In the genomic region with DNA sequence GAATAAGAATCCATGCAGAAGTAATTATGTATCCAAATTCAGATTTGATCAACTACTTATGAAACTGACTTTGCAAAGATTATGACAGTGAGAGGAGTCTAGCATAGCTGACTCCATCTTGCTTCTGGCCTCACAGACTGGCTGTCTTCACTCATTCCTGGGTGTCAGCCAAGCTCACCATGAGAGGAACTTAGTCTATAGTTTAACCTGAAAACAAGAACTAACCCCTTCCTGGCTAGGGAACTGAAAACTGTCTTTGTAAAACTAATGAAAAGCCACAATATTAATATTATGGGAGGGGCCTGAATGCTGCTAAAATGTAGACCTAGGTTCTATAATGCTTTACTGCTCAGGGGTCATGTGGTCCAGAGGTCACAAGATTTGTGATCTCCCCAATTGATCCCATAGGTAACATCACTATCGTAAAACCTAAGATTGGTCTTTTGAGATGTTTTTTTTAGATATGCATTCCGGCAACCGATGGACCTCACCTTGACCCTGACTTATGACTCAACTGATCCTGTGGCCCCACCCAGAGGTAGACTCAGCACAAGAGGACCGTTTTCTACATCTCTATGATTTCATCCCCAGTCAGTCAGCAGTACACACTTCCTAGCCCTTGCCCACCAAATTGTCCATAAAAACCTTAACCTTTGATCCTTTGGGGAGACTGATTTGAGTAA, we compare ENCODE assay signal across 11 cellular contexts. TPM values are rescaled to one million over a fixed set of nuclear protein-coding genes. Genes with fewer than 3 reads are reported as not detected.
DNase-seq lines count a peak whose midpoint lies in the region; ATAC-seq and TF ChIP-seq lines count a peak whose summit lies in the region.
"Had no signal": no experiment of that assay in that cellular context is flagged by ENCODE, and none has a peak within 500 bp of the region (broad histone marks: within the 10 kb centered on the region; RNA-seq: fewer than 3 reads in every experiment).

No MANE protein-coding gene starts in this region.

- peak overlapping the region in 4 of 5 donors; percentile 70 to 77 (median 75) for H3K27ac ChIP-seq in adrenal gland
- H3K27ac ChIP-seq: skin epidermis had no signal

- WGBS in adrenal gland, 4 donors: 29 to 52% (median 41%) methylated on average over 4 of the region's 4 CpGs

- peak; percentile 81 for ATAC-seq in GM19351 (IDR thresholded peaks at IDR 0.05; ENCODE audit: unreplicated experiment)
- ATAC-seq in HG03045 (IDR thresholded peaks at IDR 0.05; ENCODE audit: unreplicated experiment): peak; percentile 66

- no peaks in the 10 kb centered on the region for H3K9me3 ChIP-seq in adrenal gland (replicated peaks in 1 of 3)
- H3K9me3 ChIP-seq: BE2C had no signal

- no peak overlapping the region for H3K4me3 ChIP-seq in adrenal gland
- H3K4me3 ChIP-seq: skin epidermis had no signal

- H3K4me1 ChIP-seq in adrenal gland (replicated peaks in 1 of 2): peaks cover 17 to 20% of the 10 kb centered on the region in 2 donors

- no peaks in the 10 kb centered on the region for H3K36me3 ChIP-seq in adrenal gland (replicated peaks in 1 of 2)
- H3K36me3 ChIP-seq: BE2C had no signal

- no peak for TF ChIP-seq POLR2A in adrenal gland (IDR thresholded peaks at IDR 0.05)

- intact Hi-C loops in adrenal gland (cut with DNase I): no loop called here

- peak; percentile 66 for DNase-seq in A172 (ENCODE audit: low spot score)
- DNase-seq in adrenal gland: peak in 5 of 7 donors; percentile 29 to 46 (median 40)
- no peak for DNase-seq in NCI-H345 (lab: John Stamatoyannopoulos, UW)
- DNase-seq in NCI-H2171 treated with DMSO at 0.1 percent for 48 hours (lab: John Stamatoyannopoulos, UW): no peak
- no peak for DNase-seq in activated gamma-delta T cell (lab: John Stamatoyannopoulos, UW)
- no peak for DNase-seq in DMS53 (lab: John Stamatoyannopoulos, UW)
- DNase-seq: BE2C, SW 1271 had no signal

- no peak for TF ChIP-seq CTCF in adrenal gland (IDR thresholded peaks at IDR 0.05)

- no peaks in the 10 kb centered on the region for H3K27me3 ChIP-seq in adrenal gland
- H3K27me3 ChIP-seq: BE2C had no signal

RNA-seq across cellular contexts. Expression of a gene that starts 55.2 kb away (rescaled TPM):
- total RNA-seq in A172 (2014; rRNA removed; shearing (Covaris generic)): 44.8 and 60.1 TPM in 2 replicates
- total RNA-seq in adrenal gland: 100 to 1,000 TPM in 7 of 8 donors, 10 to 100 TPM in 1; 97.8 to 187 (median 161) TPM
- polyA plus RNA-seq in adrenal gland: 100 to 1,000 TPM in 1 of 3 donors, 10 to 100 TPM in 2; 85.7 to 122 (median 86.4) TPM

Comparison
In these comparisons a context has a peak if more than half of its experiments do, and no peak if none do; other contexts are left out.
1. DNase-seq: peak in A172 (single experiment) and adrenal gland (5 of 7); none in NCI-H345 (single experiment), NCI-H2171 treated with DMSO at 0.1 percent for 48 hours (single experiment), activated gamma-delta T cell (single experiment) and DMS53 (single experiment).